1 cellular context compared by ENCODE assay signal in genomic region chr22:40452730-40453487, GRCh38.
TF ChIP-seq lines count a peak whose summit lies in the region.

No MANE protein-coding gene starts in this region.

TF ChIP-seq in H1, 55 proteins besides CTCF, POLR2A, EP300 and RAD21 (continued from another document):
- TF ChIP-seq CHD7 (IDR thresholded peaks at IDR 0.05; ENCODE audit: insufficient replicate concordance, low read length) (no peak), ATF3 (IDR thresholded peaks at IDR 0.05; ENCODE audit: insufficient read depth, low read depth, low read length) (no peak), HDAC6 (IDR thresholded peaks at IDR 0.05; ENCODE audit: low read depth, low read length) (no peak)
